ENCODE assay signal across 22 cellular contexts in the genomic region with DNA sequence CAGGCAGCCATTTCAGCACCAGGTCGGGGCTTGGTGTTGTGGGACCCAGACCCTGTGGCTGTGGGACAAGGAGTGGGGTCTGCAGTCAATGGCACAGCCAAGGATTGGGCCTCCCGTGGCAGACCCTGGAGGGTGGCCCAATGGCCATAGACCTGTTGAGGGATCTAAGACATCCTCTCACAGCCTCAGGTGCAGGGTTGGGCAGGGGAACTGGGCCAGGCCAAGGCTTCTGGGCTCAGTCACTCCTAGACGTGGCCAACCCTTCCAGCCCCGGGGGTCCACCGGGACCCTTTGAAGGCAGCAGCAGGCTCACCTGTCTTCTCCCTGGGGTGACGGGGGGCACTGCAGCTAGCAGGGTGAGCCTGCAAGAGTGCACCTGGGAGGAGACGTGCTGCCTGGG.
"Had no signal": no experiment of that assay in that cellular context is flagged by ENCODE, and none has a peak within 500 bp of the region (broad histone marks: within the 10 kb centered on the region; RNA-seq: fewer than 3 reads in every experiment).

No MANE protein-coding gene starts in this region.

- H3K4me2 ChIP-seq: hepatocyte had no signal

- H3K4me1 ChIP-seq: body of pancreas, foreskin keratinocyte had no signal

- H3K27me3 Mint-ChIP-seq: activated naive CD8-positive, alpha-beta T cell treated with anti-CD3 and anti-CD28 coated beads, Interleukin-2, amount 10 ng/mL, durations not matched to agents 7 days and 5 days; stimulated activated naive CD8-positive, alpha-beta T cell treated with anti-CD3 and anti-CD28 coated beads, Interleukin-15, Interleukin-2, amounts not matched to agents 100 ng/mL and 50 ng/mL, for 24 hours had no signal

- ATAC-seq: body of pancreas, foreskin keratinocyte, mucosa of descending colon had no signal

- H3K9me3 Mint-ChIP-seq: activated naive CD8-positive, alpha-beta T cell treated with anti-CD3 and anti-CD28 coated beads, Interleukin-2, amount 10 ng/mL, durations not matched to agents 7 days and 5 days; endodermal cell; naive B cell; stimulated activated naive CD8-positive, alpha-beta T cell treated with anti-CD3 and anti-CD28 coated beads, Interleukin-15, Interleukin-2, amounts not matched to agents 100 ng/mL and 50 ng/mL, for 24 hours had no signal

- H3K36me3 ChIP-seq: ovary had no signal

- H3K27me3 ChIP-seq: body of pancreas, foreskin keratinocyte, hepatocyte, ovary had no signal

- H3K27ac ChIP-seq: body of pancreas, epithelial cell of prostate, foreskin keratinocyte, hepatocyte, ovary had no signal

- H3K79me2 ChIP-seq: hepatocyte had no signal

- H3K4me3 ChIP-seq: body of pancreas, hepatocyte, mucosa of descending colon, ovary had no signal

- H3K9me3 ChIP-seq: body of pancreas, mucosa of descending colon, ovary had no signal

- H3K36me3 Mint-ChIP-seq: activated naive CD8-positive, alpha-beta T cell treated with anti-CD3 and anti-CD28 coated beads, Interleukin-2, amount 10 ng/mL, durations not matched to agents 7 days and 5 days; naive B cell had no signal

- DNase-seq: activated CD4-positive, alpha-beta T cell treated with anti-CD3 and anti-CD28 coated beads, Interleukin-2, amount 50 U/mL, for 1 hour; activated CD8-positive, alpha-beta memory T cell treated with anti-CD3 and anti-CD28 coated beads for 24 hours; activated CD8-positive, alpha-beta memory T cell treated with anti-CD3 and anti-CD28 coated beads, Interleukin-2, amount 50 U/mL, for 48 hours; activated gamma-delta T cell treated with Interleukin-2 at 50 U/mL for 16 hours; activated naive CD8-positive, alpha-beta T cell treated with anti-CD3 and anti-CD28 coated beads, Interleukin-2, amount 10 ng/mL, durations not matched to agents 7 days and 5 days; activated T-cell treated with anti-CD3 and anti-CD28 coated beads, Interleukin-2, amount 50 U/mL, for 48 hours; amygdala; caudate nucleus; endodermal cell; foreskin keratinocyte; naive B cell; SIG-M5; stimulated activated CD4-positive, alpha-beta T cell treated with anti-CD3 and anti-CD28 coated beads, Interleukin-12 subunit alpha, Interleukin-12 subunit beta, amount 100 ng/mL, for 4 hours; stimulated activated CD4-positive, alpha-beta T cell treated with anti-CD3 and anti-CD28 coated beads, Interleukin-2, amount 100 ng/mL, for 24 hours; T-helper 9 cell; trophoblast cell had no signal

- H3K27ac Mint-ChIP-seq: activated naive CD8-positive, alpha-beta T cell treated with anti-CD3 and anti-CD28 coated beads, Interleukin-2, amount 10 ng/mL, durations not matched to agents 7 days and 5 days; endodermal cell; naive B cell; stimulated activated naive CD8-positive, alpha-beta T cell treated with anti-CD3 and anti-CD28 coated beads, Interleukin-15, Interleukin-2, amounts not matched to agents 100 ng/mL and 50 ng/mL, for 24 hours had no signal

- H3K4me3 Mint-ChIP-seq: activated naive CD8-positive, alpha-beta T cell treated with anti-CD3 and anti-CD28 coated beads, Interleukin-2, amount 10 ng/mL, durations not matched to agents 7 days and 5 days; endodermal cell; stimulated activated naive CD8-positive, alpha-beta T cell treated with anti-CD3 and anti-CD28 coated beads, Interleukin-15, Interleukin-2, amounts not matched to agents 100 ng/mL and 50 ng/mL, for 24 hours had no signal

- H3K4me1 Mint-ChIP-seq: activated naive CD8-positive, alpha-beta T cell treated with anti-CD3 and anti-CD28 coated beads, Interleukin-2, amount 10 ng/mL, durations not matched to agents 7 days and 5 days; endodermal cell; naive B cell had no signal

- H2AFZ ChIP-seq: hepatocyte had no signal
